ENCODE assay signal across 13 cellular contexts in the genomic region with DNA sequence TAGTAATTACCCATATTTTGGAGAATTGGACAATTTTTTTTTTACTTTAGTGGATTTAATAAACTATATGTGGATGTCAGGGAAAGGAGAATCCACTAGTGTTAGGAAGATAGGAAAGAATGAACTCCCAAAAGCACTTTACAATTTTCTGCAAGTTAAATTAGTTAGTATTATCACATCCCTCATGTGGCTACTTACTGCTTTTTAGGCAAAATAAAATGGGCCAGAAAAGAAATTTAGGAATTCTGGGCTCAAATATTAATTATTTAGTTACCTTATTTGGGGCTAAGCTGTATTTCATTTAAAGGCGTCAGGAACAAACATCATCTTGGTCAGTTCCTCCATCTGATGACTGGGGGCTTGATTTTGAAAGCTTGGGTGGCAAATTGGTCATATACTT. TPM values are rescaled to one million over a fixed set of nuclear protein-coding genes. Genes with fewer than 3 reads are reported as not detected.
DNase-seq lines count a peak whose midpoint lies in the region; ATAC-seq and TF ChIP-seq lines count a peak whose summit lies in the region.
"Had no signal": no experiment of that assay in that cellular context is flagged by ENCODE, and none has a peak within 500 bp of the region (broad histone marks: within the 10 kb centered on the region; RNA-seq: fewer than 3 reads in every experiment).

No MANE protein-coding gene starts in this region.

- DNase-seq in T-helper 1 cell (no peak), HFFc6 (no peak), activated B cell treated with CpG ODN at 0.5 μM for 24 hours (no peak), neural crest cell (ENCODE audit: low read depth, low spot score) (no peak), T-cell (no peak), AML-193 (lab: John Stamatoyannopoulos, UW) (no peak), foreskin fibroblast (no peak)
- DNase-seq: CD4-positive, CD25-positive, alpha-beta regulatory T cell; DMS79; EL had no signal

- TF ChIP-seq CTCF in HFFc6 (IDR thresholded peaks at IDR 0.05), result 0 out of 2 replicates have a peak, but pooled peaks have one; percentile 22
- no peak for TF ChIP-seq CTCF in activated B cell treated with CpG ODN at 0.5 μM for 24 hours (IDR thresholded peaks at IDR 0.05)
- TF ChIP-seq CTCF in neural crest cell (conservative IDR thresholded peaks at IDR 0.05), result peak; percentile 36
- no peak for TF ChIP-seq CTCF in foreskin fibroblast (IDR thresholded peaks at IDR 0.05; ENCODE audit: low read depth, low read length)

- intact Hi-C loops in activated B cell treated with CpG ODN at 0.5 μM for 24 hours (cut with micrococcal nuclease), result loop anchor here (10.0 kb wide), 1 partner anchor 312 kb away; no protein-coding TSS in a partner anchor

- H3K9me3 Mint-ChIP-seq in T-helper 1 cell treated with Interleukin-12 subunit alpha and Interleukin-12 subunit beta and Interleukin-4 antibody, amounts not matched to agents 30 μg/mL and 1 μg/mL, for 36 hours, result no peaks in the 10 kb centered on the region
- H3K9me3 Mint-ChIP-seq in HFFc6 (no peaks in the 10 kb centered on the region), activated B cell treated with CpG ODN at 0.5 μM for 24 hours (no peaks in the 10 kb centered on the region), neural crest cell (no peaks in the 10 kb centered on the region), T-cell (no peaks in the 10 kb centered on the region)

- no peak overlapping the region for H3K4me3 ChIP-seq in foreskin fibroblast (ENCODE audit: low read depth in 1 of 2, low read length in 2 of 2)
- H3K4me3 ChIP-seq: BLaER1 treated with 17β-estradiol and CSF1 and Interleukin-3, amounts not matched to agents 10 nM and 100 nM; HAP-1 had no signal

- ATAC-seq in activated B cell treated with CpG ODN at 0.5 μM for 24 hours (ENCODE audit: low read depth), result no peak
- no peak for ATAC-seq in T-cell (replicated peaks in 1 of 4)

- H3K4me3 Mint-ChIP-seq in T-helper 1 cell treated with Interleukin-12 subunit alpha and Interleukin-12 subunit beta and Interleukin-4 antibody, amounts not matched to agents 30 μg/mL and 1 μg/mL, for 36 hours, result no peak overlapping the region
- H3K4me3 Mint-ChIP-seq in HFFc6 (no peak overlapping the region), activated B cell treated with CpG ODN at 0.5 μM for 24 hours (peak overlapping the region; percentile 7), neural crest cell (peak overlapping the region; percentile 62), T-cell (no peak overlapping the region)

- peaks cover 24% of the 10 kb centered on the region for H3K27me3 Mint-ChIP-seq in T-helper 1 cell treated with Interleukin-12 subunit alpha and Interleukin-12 subunit beta and Interleukin-4 antibody, amounts not matched to agents 30 μg/mL and 1 μg/mL, for 36 hours (ENCODE audit: low read depth)
- H3K27me3 Mint-ChIP-seq in HFFc6 (ENCODE audit: insufficient read depth), result no peaks in the 10 kb centered on the region
- no peaks in the 10 kb centered on the region for H3K27me3 Mint-ChIP-seq in activated B cell treated with CpG ODN at 0.5 μM for 24 hours
- peaks cover 52% of the 10 kb centered on the region for H3K27me3 Mint-ChIP-seq in neural crest cell (ENCODE audit: low read depth)
- H3K27me3 Mint-ChIP-seq in T-cell, result peaks cover 4% of the 10 kb centered on the region in 2 donors

- H3K4me1 Mint-ChIP-seq in T-helper 1 cell treated with Interleukin-12 subunit alpha and Interleukin-12 subunit beta and Interleukin-4 antibody, amounts not matched to agents 30 μg/mL and 1 μg/mL, for 36 hours (ENCODE audit: low read depth), result peaks cover 4% of the 10 kb centered on the region
- H3K4me1 Mint-ChIP-seq in HFFc6 (ENCODE audit: low read depth) (peaks cover 24% of the 10 kb centered on the region), activated B cell treated with CpG ODN at 0.5 μM for 24 hours (peaks cover 6% of the 10 kb centered on the region), neural crest cell (peaks cover 14% of the 10 kb centered on the region), T-cell (peaks cover 7 to 12% (median 8%) of the 10 kb centered on the region in 3 donors)

- CTCF ChIA-PET in activated B cell treated with CpG ODN at 0.5 μM for 24 hours (lab: Charles Lee), result interaction anchor here (2.2 kb wide), 1 partner anchor 123 kb away, joined by 10 read pairs; no protein-coding TSS in a partner anchor
- CTCF ChIA-PET in T-cell (lab: Charles Lee), result interaction anchor here in 1 of 2 donors (1.8 kb wide), 1 partner anchor 68 kb away, joined by 8 read pairs; no protein-coding TSS in a partner anchor

- H3K27ac Mint-ChIP-seq in T-helper 1 cell treated with Interleukin-12 subunit alpha and Interleukin-12 subunit beta and Interleukin-4 antibody, amounts not matched to agents 30 μg/mL and 1 μg/mL, for 36 hours, result peak overlapping the region; percentile 26
- H3K27ac Mint-ChIP-seq in HFFc6 (no peak overlapping the region), activated B cell treated with CpG ODN at 0.5 μM for 24 hours (no peak overlapping the region), neural crest cell (ENCODE audit: unreplicated experiment) (no peak overlapping the region), T-cell (no peak overlapping the region)
- H3K27ac Mint-ChIP-seq: CD4-positive, CD25-positive, alpha-beta regulatory T cell had no signal

- no peaks in the 10 kb centered on the region for H3K36me3 Mint-ChIP-seq in T-helper 1 cell treated with Interleukin-12 subunit alpha and Interleukin-12 subunit beta and Interleukin-4 antibody, amounts not matched to agents 30 μg/mL and 1 μg/mL, for 36 hours (ENCODE audit: low read depth)
- H3K36me3 Mint-ChIP-seq in HFFc6 (ENCODE audit: low read depth) (peaks cover under 1% of the 10 kb centered on the region; the same call in 1 of the 2 replicates), activated B cell treated with CpG ODN at 0.5 μM for 24 hours (ENCODE audit: low read depth) (peaks cover 4% of the 10 kb centered on the region), neural crest cell (ENCODE audit: low read depth) (no peaks in the 10 kb centered on the region), T-cell (no peaks in the 10 kb centered on the region)
- H3K36me3 Mint-ChIP-seq: CD4-positive, CD25-positive, alpha-beta regulatory T cell had no signal

- POLR2A ChIA-PET in activated B cell treated with CpG ODN at 0.5 μM for 24 hours (lab: Charles Lee) (interaction anchor here (0.7 kb wide), 1 partner anchor 319 kb away, joined by 6 read pairs; no protein-coding TSS in a partner anchor), T-cell (lab: Charles Lee) (no interaction called here)

RNA-seq across cellular contexts. Expression of a gene that starts 4.8 kb away (rescaled TPM):
- total RNA-seq in HFFc6 (2021; fragmentation: NEBNext Ultra II Directional; extraction: Animal tissue kit (Norgen Biotek cat#: 25700)), result 10 to 100 TPM; 46.9 to 64.2 (median 51.6) TPM
- 48.6 and 61.7 TPM in 2 replicates for total RNA-seq in activated B cell treated with CpG ODN at 0.5 μM for 24 hours
- 56.0 and 60.0 TPM in 2 replicates for total RNA-seq in neural crest cell
- 10 to 100 TPM; 36.9 to 50.2 (median 42.8) TPM for total RNA-seq in T-cell

Comparison
In these comparisons a context has a peak if more than half of its experiments do, and no peak if none do; other contexts are left out.
1. H3K4me3 Mint-ChIP-seq: peak in activated B cell treated with CpG ODN at 0.5 μM for 24 hours (single experiment) and neural crest cell (single experiment); none in T-helper 1 cell treated with Interleukin-12 subunit alpha and Interleukin-12 subunit beta and Interleukin-4 antibody, amounts not matched to agents 30 μg/mL and 1 μg/mL, for 36 hours (single experiment), HFFc6 (single experiment) and T-cell (0 of 3).
2. CTCF ChIP-seq: peak in HFFc6 (single experiment) and neural crest cell (single experiment); none in activated B cell treated with CpG ODN at 0.5 μM for 24 hours (single experiment) and foreskin fibroblast (single experiment).